In genomic region chr17:74982663-74983313, GRCh38 we compare ENCODE assay signal across 9 cellular contexts. TPM values are rescaled to one million over a fixed set of nuclear protein-coding genes. Genes with fewer than 3 reads are reported as not detected.
DNase-seq lines count a peak whose midpoint lies in the region; ATAC-seq and TF ChIP-seq lines count a peak whose summit lies in the region.
"Not testable (repeated sequence)": the region's sequence is repeated elsewhere in the genome, so short reads cannot be mapped to it uniquely, and the experiment has no call there.
"Had no signal": no experiment of that assay in that cellular context is flagged by ENCODE, and none has a peak within 500 bp of the region (broad histone marks: within the 10 kb centered on the region; RNA-seq: fewer than 3 reads in every experiment).

No MANE protein-coding gene starts in this region.

- ATAC-seq in upper lobe of left lung (ENCODE audit: low FRiP score in 2 of 2) = not testable (repeated sequence)

- peak overlapping the region; percentile 29 for H3K23ac ChIP-seq in trophoblast cell (ENCODE audit: low read length)

- H3K79me1 ChIP-seq in trophoblast cell (ENCODE audit: low read length) = peaks cover 11% of the 10 kb centered on the region

- not testable (repeated sequence) for H3K9me3 ChIP-seq in liver (ENCODE audit: control insufficient read depth in 4 of 4, low read length in 3 of 4); trophoblast cell (ENCODE audit: insufficient read depth, low read depth, low read length); upper lobe of left lung

- H4K8ac ChIP-seq in trophoblast cell (ENCODE audit: low read depth, low read length) = peak overlapping the region; percentile 75

- H3K18ac ChIP-seq in trophoblast cell (ENCODE audit: low read length) = peak overlapping the region; percentile 64

- H3K9ac ChIP-seq in liver (ENCODE audit: low read depth in 1 of 2, low read length in 2 of 2) (peak overlapping the region in 1 of 2 donors; percentile 31), trophoblast cell (ENCODE audit: low read length) (peak overlapping the region; percentile 83)

- H2BK5ac ChIP-seq in trophoblast cell (ENCODE audit: low read depth, low read length, poor library complexity) = peak overlapping the region; percentile 5

- peak overlapping the region; percentile 72 for H2BK120ac ChIP-seq in trophoblast cell (ENCODE audit: insufficient read depth, low read length, poor library complexity)

- H3K27me3 ChIP-seq in GM06990 (replicated peaks; ENCODE audit: control insufficient read depth, insufficient read depth, low read length); liver (ENCODE audit: control insufficient read depth in 4 of 4, insufficient read depth in 4 of 4, low read length in 3 of 4); trophoblast cell (ENCODE audit: insufficient read depth, low read length); upper lobe of left lung: not testable (repeated sequence)

- H3K27me3 Mint-ChIP-seq in brain = peaks cover 11% of the 10 kb centered on the region

- peaks cover 32% of the 10 kb centered on the region for H3K4me1 Mint-ChIP-seq in brain

- H3K4me1 ChIP-seq in liver (ENCODE audit: control insufficient read depth in 4 of 4, insufficient read depth in 4 of 4, low read length in 3 of 4) = peaks cover 7 to 20% (median 13%) of the 10 kb centered on the region in 4 donors
- H3K4me1 ChIP-seq in trophoblast cell (ENCODE audit: control insufficient read depth in 1 of 2, insufficient read depth in 2 of 2, low read length in 2 of 2) = peaks cover 7 to 14% of the 10 kb centered on the region in 2 experiments
- H3K4me1 ChIP-seq in upper lobe of left lung = peaks cover 11 to 32% (median 22%) of the 10 kb centered on the region in 4 donors

- H3K14ac ChIP-seq in trophoblast cell (ENCODE audit: low read length) = peak overlapping the region; percentile 84

- not testable (repeated sequence) for H2BK12ac ChIP-seq in trophoblast cell (ENCODE audit: low read length)

- not testable (repeated sequence) for TF ChIP-seq EP300 in upper lobe of left lung (IDR thresholded peaks at IDR 0.05)

- not testable (repeated sequence) for TF ChIP-seq CTCF in GM06990 (IDR thresholded peaks at IDR 0.05; ENCODE audit: insufficient read depth, low read length, poor library complexity, severe bottlenecking); VCaP (conservative IDR thresholded peaks at IDR 0.05); brain (conservative IDR thresholded peaks at IDR 0.05); liver (IDR thresholded peaks at IDR 0.05; ENCODE audit: low read depth, low read length, missing input control); upper lobe of left lung (IDR thresholded peaks at IDR 0.05)

- peak overlapping the region; percentile 5 for H3K4ac ChIP-seq in trophoblast cell (ENCODE audit: low read depth, low read length)

- H3K4me2 ChIP-seq in trophoblast cell (ENCODE audit: low read length) = peak overlapping the region; percentile 95

- not testable (repeated sequence) for H3K9me3 Mint-ChIP-seq in brain

- H3K4me3 ChIP-seq in GM06990 (replicated peaks; ENCODE audit: low read depth, low read length) (peak overlapping the region; percentile 68), liver (ENCODE audit: low read depth in 1 of 3, low read length in 3 of 3) (peak overlapping the region in 2 of 3 donors; percentile 27 to 43), trophoblast cell (ENCODE audit: low read depth, low read length) (peak overlapping the region; percentile 77), upper lobe of left lung (peak overlapping the region; percentile 26 to 74 (median 64))

- H2AFZ ChIP-seq in trophoblast cell (ENCODE audit: insufficient read depth, low read length, poor library complexity) = peak overlapping the region; percentile 74

- TF ChIP-seq RAD21 in liver (IDR thresholded peaks at IDR 0.05) = not testable (repeated sequence)

- H4K12ac ChIP-seq in trophoblast cell (ENCODE audit: low read depth, low read length) = peak overlapping the region; percentile 84

- not testable (repeated sequence) for H3K36me3 Mint-ChIP-seq in brain

- H3K79me2 ChIP-seq in trophoblast cell (ENCODE audit: control insufficient read depth, insufficient read depth, low read length, poor library complexity) = not testable (repeated sequence)

- not testable (repeated sequence) for DNase-seq in GM06990 (ENCODE audit: extremely low read depth, insufficient read length); upper lobe of left lung
- DNase-seq in NCI-H345 treated with DMSO at 0.1 percent for 48 hours (lab: John Stamatoyannopoulos, UW; ENCODE audit: unreplicated experiment) (peak; percentile 48), fibroblast of peridontal ligament (ENCODE audit: extremely low read depth) (peak; percentile 11), trophoblast cell (peak in 1 of 2 donors; percentile 54)

- H3K27ac ChIP-seq in VCaP = peak overlapping the region; percentile 92
- peak overlapping the region; percentile 75 to 78 for H3K27ac ChIP-seq in liver (ENCODE audit: low read depth in 1 of 2, low read length in 2 of 2)
- H3K27ac ChIP-seq in trophoblast cell (ENCODE audit: low read depth, low read length) = peak overlapping the region; percentile 62
- peak overlapping the region; percentile 88 to 91 (median 89) for H3K27ac ChIP-seq in upper lobe of left lung

- H3K27ac Mint-ChIP-seq in brain = peak overlapping the region; percentile 35 to 93 (median 72)

- H2AK5ac ChIP-seq in trophoblast cell (ENCODE audit: low read length) = not testable (repeated sequence)

- peak overlapping the region; percentile 90 to 95 (median 94) for H3K4me3 Mint-ChIP-seq in brain

- H3K36me3 ChIP-seq in GM06990 (ENCODE audit: control insufficient read depth, insufficient read depth, low read length); liver (ENCODE audit: control insufficient read depth in 4 of 4, insufficient read depth in 3 of 4, low read depth in 1 of 4, low read length in 3 of 4); trophoblast cell (ENCODE audit: control insufficient read depth in 1 of 2, insufficient read depth in 2 of 2, low read length in 2 of 2); upper lobe of left lung: not testable (repeated sequence)

- WGBS in liver = 37% methylated on average over 14 of the region's 14 CpGs
- no CpG with 5 or more reads among the region's 14 CpGs for WGBS in trophoblast cell (ENCODE audit: extremely low coverage, insufficient coverage, insufficient read length)
- 33 to 47% methylated on average over 8 to 14 of the region's 14 CpGs for WGBS in upper lobe of left lung, 2 donors

- H4K91ac ChIP-seq in trophoblast cell (ENCODE audit: low read depth, low read length) = peak overlapping the region; percentile 49

- TF ChIP-seq POLR2A in upper lobe of left lung (IDR thresholded peaks at IDR 0.05) = not testable (repeated sequence)

RNA-seq across cellular contexts. Expression of gene CDR2L, which starts 4.6 kb away (rescaled TPM):
- polyA plus RNA-seq in brain (ENCODE audit: insufficient read depth, low read depth, low replicate concordance) (26.6 TPM), liver (1 to 10 TPM in 1 of 2 donors, under 1 TPM in 1; 0.78 to 1.1 TPM)
- total RNA-seq in liver (1 to 10 TPM in 1 of 2 donors, under 1 TPM in 1; 0.70 to 1.5 TPM), upper lobe of left lung (10 to 100 TPM; 15.6 to 48.8 (median 24.7) TPM)
- polyA plus RNA-seq in trophoblast cell (2013) = 12.8 and 13.2 TPM in 2 replicates

RNA-seq across cellular contexts. Expression of gene HID1, which starts 10.2 kb away (rescaled TPM):
- polyA plus RNA-seq in brain (ENCODE audit: insufficient read depth, low read depth, low replicate concordance) (93.8 TPM), liver (1 to 10 TPM; 3.5 to 3.8 TPM)
- total RNA-seq in liver (1 to 10 TPM; 2.7 to 6.2 TPM), upper lobe of left lung (10 to 100 TPM; 21.6 to 60.8 (median 33.3) TPM)
- polyA plus RNA-seq in trophoblast cell (2013) = 22.3 and 23.4 TPM in 2 replicates

RNA-seq across cellular contexts. Expression of gene MRPL58, which starts 29.7 kb away (rescaled TPM):
- polyA plus RNA-seq in brain (ENCODE audit: insufficient read depth, low read depth, low replicate concordance) (36.7 TPM), liver (10 to 100 TPM; 36.9 to 47.0 TPM)
- total RNA-seq in liver (10 to 100 TPM; 20.5 to 29.9 TPM), upper lobe of left lung (10 to 100 TPM; 10.5 to 41.0 (median 21.8) TPM)
- polyA plus RNA-seq in trophoblast cell (2013) = 24.9 and 25.0 TPM in 2 replicates

RNA-seq across cellular contexts. Expression of gene OTOP3, which starts 47.1 kb away (rescaled TPM):
- not detected for polyA plus RNA-seq in brain (ENCODE audit: insufficient read depth, low read depth, low replicate concordance)
- total RNA-seq in liver = not detected
- polyA plus RNA-seq in liver = not detected
- polyA plus RNA-seq in trophoblast cell (2013) = not detected in 2 replicates
- total RNA-seq in upper lobe of left lung = not detected
- total RNA-seq: sciatic nerve had no signal

RNA-seq across cellular contexts. Expression of gene OTOP2, which starts 58.7 kb away (rescaled TPM):
- polyA plus RNA-seq in brain (ENCODE audit: insufficient read depth, low read depth, low replicate concordance) (not detected), liver (not detected)
- total RNA-seq in liver (not detected), upper lobe of left lung (not detected)
- polyA plus RNA-seq in trophoblast cell (2013) = not detected in 2 replicates
- total RNA-seq: sciatic nerve had no signal

Comparison
In these comparisons a context has a peak if more than half of its experiments do, and no peak if none do; other contexts are left out.
1. RNA of gene CDR2L, which starts 4.6 kb away (total RNA-seq): 15.6 to 48.8 TPM in upper lobe of left lung; 0.70 to 1.5 TPM in liver; every median in the first group is over 4 times any median in the second.
2. Peak in every context shown above with its lines, with median percentiles within 50 percentile points of each other: H3K4me3 ChIP-seq and H3K27ac ChIP-seq.